In the genomic region with DNA sequence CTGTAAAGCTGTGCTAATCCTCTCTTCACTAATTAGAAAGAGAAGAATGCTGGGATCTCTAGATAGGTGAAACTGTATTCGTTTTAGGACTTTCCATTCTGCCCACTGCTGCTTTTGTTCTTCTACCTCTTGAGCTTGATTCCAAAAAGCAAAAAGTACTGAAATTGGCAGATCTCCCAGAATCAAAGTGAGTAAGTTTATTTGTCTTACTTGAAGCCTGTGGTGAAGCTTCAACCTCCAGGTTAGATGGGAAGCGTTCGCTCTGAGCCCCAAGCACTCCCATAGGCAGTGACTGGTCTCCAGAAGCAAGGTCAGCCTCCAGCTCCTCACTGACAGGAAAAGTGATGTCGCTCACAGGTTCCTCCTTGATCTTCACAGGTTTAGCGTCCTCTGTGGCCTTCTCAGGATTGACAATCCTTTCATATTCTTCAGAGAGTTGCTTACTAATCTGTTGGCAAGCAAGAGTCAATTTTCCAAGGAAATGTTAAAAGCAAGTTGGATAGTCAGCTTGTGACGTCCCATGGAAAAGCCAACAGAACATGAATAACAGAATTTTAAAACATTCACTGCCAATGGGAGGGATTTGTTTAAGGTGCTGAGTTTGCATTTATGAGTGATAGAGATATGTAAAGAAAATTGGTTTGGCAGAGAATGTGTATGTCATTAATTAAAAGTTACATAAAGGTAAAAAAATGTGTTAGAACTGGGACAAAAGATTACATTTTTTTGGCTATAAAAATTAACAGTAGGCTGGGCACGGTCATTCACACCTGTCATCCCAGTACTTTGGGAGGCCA, we compare ENCODE assay signal across 12 cellular contexts. TPM values are rescaled to one million over a fixed set of nuclear protein-coding genes. Genes with fewer than 3 reads are reported as not detected.
DNase-seq lines count a peak whose midpoint lies in the region; TF ChIP-seq lines count a peak whose summit lies in the region.
"Had no signal": no experiment of that assay in that cellular context is flagged by ENCODE, and none has a peak within 500 bp of the region (broad histone marks: within the 10 kb centered on the region; RNA-seq: fewer than 3 reads in every experiment).

No MANE protein-coding gene starts in this region.

- in situ Hi-C loops in Caki2 (cut with HindIII; ENCODE audit: low pct_unique_long_range_greater_than_20kb, low sequenced_read_pairs): no loop called here

- intact Hi-C loops in uterus (cut with DNase I; ENCODE audit: low total_unique reads): no loop called here

- no peaks in the 10 kb centered on the region for H3K4me1 ChIP-seq in uterus

- H3K9me3 ChIP-seq in uterus: no peaks in the 10 kb centered on the region
- H3K9me3 ChIP-seq: thoracic aorta had no signal

- DNase-seq in Caki2 (ENCODE audit: low read depth) (peak; percentile 29), NCI-H226 (peak; percentile 91), fibroblast of mammary gland (ENCODE audit: low read depth) (peak; percentile 72), NCI-H1092 treated with DMSO at 0.1 percent for 48 hours (lab: John Stamatoyannopoulos, UW) (no peak), uterus (no peak), SW480 (ENCODE audit: low spot score) (no peak)
- DNase-seq: effector CD4-positive, alpha-beta T cell; Karpas-422; NCI-H748 treated with DMSO at 0.1 percent for 48 hours; stimulated activated CD4-positive, alpha-beta T cell treated with anti-CD3 and anti-CD28 coated beads, Interleukin-4, amount 100 ng/mL, for 1 hour; T-helper 2 cell had no signal

- no peak for TF ChIP-seq CTCF in fibroblast of mammary gland (conservative IDR thresholded peaks at IDR 0.05; ENCODE audit: control insufficient read depth, insufficient read depth, low read depth, low read length)
- no peak for TF ChIP-seq CTCF in uterus (IDR thresholded peaks at IDR 0.05)

- no peak overlapping the region for H3K4me3 ChIP-seq in fibroblast of mammary gland (ENCODE audit: control insufficient read depth, low read depth, low read length)
- no peak overlapping the region for H3K4me3 ChIP-seq in uterus
- H3K4me3 ChIP-seq: thoracic aorta had no signal

- no peaks in the 10 kb centered on the region for H3K36me3 ChIP-seq in uterus

- TF ChIP-seq POLR2A in uterus (IDR thresholded peaks at IDR 0.05): no peak

- H3K27me3 ChIP-seq in uterus: no peaks in the 10 kb centered on the region

- H3K27ac ChIP-seq in uterus: no peak overlapping the region
- H3K27ac ChIP-seq: thoracic aorta had no signal

RNA-seq across cellular contexts. Expression of gene SUPT7L, which starts 8.1 kb away (rescaled TPM):
- 17.3 and 24.8 TPM in 2 replicates for total RNA-seq in Caki2 (2014; rRNA removed; shearing (Covaris generic); ENCODE audit: low replicate concordance)
- total RNA-seq in uterus: 10 to 100 TPM; 11.8 to 31.2 (median 20.2) TPM

RNA-seq across cellular contexts. Expression of gene SLC4A1AP, which starts 8.3 kb away (rescaled TPM):
- total RNA-seq in Caki2 (2014; rRNA removed; shearing (Covaris generic); ENCODE audit: low replicate concordance): 27.6 and 37.5 TPM in 2 replicates
- total RNA-seq in uterus: 10 to 100 TPM; 15.0 to 23.8 (median 23.1) TPM

RNA-seq across cellular contexts. Expression of gene GPN1, which starts 26.5 kb away (rescaled TPM):
- total RNA-seq in Caki2 (2014; rRNA removed; shearing (Covaris generic); ENCODE audit: low replicate concordance): 47.2 and 58.4 TPM in 2 replicates
- total RNA-seq in uterus: 10 to 100 TPM; 13.3 to 38.6 (median 19.7) TPM

RNA-seq across cellular contexts. Expression of gene CCDC121, which starts 26.5 kb away (rescaled TPM):
- total RNA-seq in Caki2 (2014; rRNA removed; shearing (Covaris generic); ENCODE audit: low replicate concordance): 3.7 and 6.0 TPM in 2 replicates
- 10 to 100 TPM in 1 of 4 donors, 1 to 10 TPM in 3; 3.5 to 12.3 (median 7.3) TPM for total RNA-seq in uterus

Comparison
In these comparisons a context has a peak if more than half of its experiments do, and no peak if none do; other contexts are left out.
1. DNase-seq: peak in Caki2 (single experiment), NCI-H226 (single experiment) and fibroblast of mammary gland (single experiment); none in NCI-H1092 treated with DMSO at 0.1 percent for 48 hours (single experiment), uterus (0 of 2) and SW480 (single experiment).